In the genomic region with DNA sequence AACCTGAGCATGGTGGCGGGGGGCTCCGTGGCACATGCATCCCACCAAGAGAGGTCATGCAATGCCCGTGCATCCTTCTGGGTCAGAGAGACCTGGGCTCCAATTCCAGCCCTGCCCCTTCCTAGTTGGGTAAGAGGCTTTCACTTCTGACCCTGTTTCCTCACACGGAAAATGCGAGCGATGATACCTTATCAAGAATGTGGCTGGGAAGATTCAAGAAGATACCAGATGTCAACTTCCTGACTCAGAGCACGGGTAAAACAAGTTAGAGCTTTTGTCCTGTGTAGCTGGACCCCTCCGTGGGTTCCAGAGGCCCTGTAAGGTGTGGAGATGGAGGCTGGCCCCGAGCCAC, we compare ENCODE assay signal across 10 cellular contexts.
DNase-seq lines count a peak whose midpoint lies in the region; ATAC-seq and TF ChIP-seq lines count a peak whose summit lies in the region.
"Had no signal": no experiment of that assay in that cellular context is flagged by ENCODE, and none has a peak within 500 bp of the region (broad histone marks: within the 10 kb centered on the region; RNA-seq: fewer than 3 reads in every experiment).

No MANE protein-coding gene starts in this region.

- peaks cover 93% of the 10 kb centered on the region for H3K4me1 Mint-ChIP-seq in dendritic cell treated with granulocyte-macrophage colony-stimulating factor and Interleukin-4, amounts not matched to agents 40 ng/mL and 50 ng/mL, for 4 days (ENCODE audit: low read depth)

- TF ChIP-seq CTCF in GM20000 (IDR thresholded peaks at IDR 0.05; ENCODE audit: extremely low read depth, missing control alignments) = no peak

- peaks cover 25% of the 10 kb centered on the region for H3K27me3 Mint-ChIP-seq in dendritic cell treated with granulocyte-macrophage colony-stimulating factor and Interleukin-4, amounts not matched to agents 40 ng/mL and 50 ng/mL, for 4 days

- peaks cover 8 to 28% of the 10 kb centered on the region in 2 donors for H3K4me1 ChIP-seq in muscle layer of duodenum (ENCODE audit: control insufficient read depth in 1 of 2, insufficient read depth in 2 of 2, low read length in 2 of 2)

- no peak for ATAC-seq in HG02759 (IDR thresholded peaks at IDR 0.05; ENCODE audit: unreplicated experiment)

- H3K4me3 Mint-ChIP-seq in dendritic cell treated with granulocyte-macrophage colony-stimulating factor and Interleukin-4, amounts not matched to agents 40 ng/mL and 50 ng/mL, for 4 days = peak overlapping the region; percentile 20

- H3K36me3 Mint-ChIP-seq in dendritic cell treated with granulocyte-macrophage colony-stimulating factor and Interleukin-4, amounts not matched to agents 40 ng/mL and 50 ng/mL, for 4 days (ENCODE audit: low read depth) = no peaks in the 10 kb centered on the region

- DNase-seq in stimulated activated CD4-positive, alpha-beta T cell treated with anti-CD3 and anti-CD28 coated beads, Interleukin-15, amount 100 ng/mL, for 24 hours = peak; percentile 27
- no peak for DNase-seq in stimulated activated CD4-positive, alpha-beta T cell treated with anti-CD3 and anti-CD28 coated beads, Interleukin-4, amount 100 ng/mL, for 24 hours
- DNase-seq in kidney glomerular epithelial cell (lab: John Stamatoyannopoulos, UW) (no peak), OCI-M1 (lab: John Stamatoyannopoulos, UW) (no peak), GM20000 (ENCODE audit: low spot score) (no peak)
- DNase-seq: activated T-cell treated with anti-CD3 and anti-CD28 coated beads for 4 hours had no signal

- H3K4me3 ChIP-seq in muscle layer of duodenum (ENCODE audit: low read depth in 1 of 2, low read length in 2 of 2) = peak overlapping the region; percentile 49 to 52
- H3K4me3 ChIP-seq: SJSA1 had no signal

- intact Hi-C loops in dendritic cell treated with granulocyte-macrophage colony-stimulating factor and Interleukin-4, amounts not matched to agents 40 ng/mL and 50 ng/mL, for 4 days (cut with micrococcal nuclease) = no loop called here

- H3K27me3 ChIP-seq in muscle layer of duodenum (ENCODE audit: low read depth, low read length) = peaks cover 5% of the 10 kb centered on the region

- H3K36me3 ChIP-seq in muscle layer of duodenum (ENCODE audit: control insufficient read depth in 1 of 2, insufficient read depth in 2 of 2, low read length in 2 of 2) = no peaks in the 10 kb centered on the region
- H3K36me3 ChIP-seq: SJSA1 had no signal

- peak overlapping the region; percentile 65 for H3K27ac Mint-ChIP-seq in dendritic cell treated with granulocyte-macrophage colony-stimulating factor and Interleukin-4, amounts not matched to agents 40 ng/mL and 50 ng/mL, for 4 days

- no peaks in the 10 kb centered on the region for H3K9me3 ChIP-seq in muscle layer of duodenum (ENCODE audit: control insufficient read depth in 1 of 2, low read length in 2 of 2)
- H3K9me3 ChIP-seq: SJSA1 had no signal

- no peak overlapping the region for H3K27ac ChIP-seq in muscle layer of duodenum (ENCODE audit: low read length)
- H3K27ac ChIP-seq: SJSA1 had no signal

- no peaks in the 10 kb centered on the region for H3K9me3 Mint-ChIP-seq in dendritic cell treated with granulocyte-macrophage colony-stimulating factor and Interleukin-4, amounts not matched to agents 40 ng/mL and 50 ng/mL, for 4 days
